Comparison of ENCODE assay signal across 1 cellular context in genomic region chr5:107687937-107688336, GRCh38.
TF ChIP-seq lines count a peak whose summit lies in the region.

No MANE protein-coding gene starts in this region.

TF ChIP-seq in H1, 55 proteins besides CTCF, POLR2A, EP300 and RAD21:
- TF ChIP-seq SP2 (IDR thresholded peaks at IDR 0.05; ENCODE audit: low read length), result no peak
- TF ChIP-seq HDAC2 (IDR thresholded peaks at IDR 0.05; ENCODE audit: borderline replicate concordance in 1 of 2, low read depth in 2 of 2, low read length in 2 of 2), result no peak
- TF ChIP-seq GTF2F1 (IDR thresholded peaks at IDR 0.05; ENCODE audit: borderline replicate concordance, low read depth, low read length), result no peak
- TF ChIP-seq TBP (IDR thresholded peaks at IDR 0.05; ENCODE audit: low read depth, low read length), result no peak
- no peak for TF ChIP-seq EZH2 (IDR thresholded peaks at IDR 0.05; ENCODE audit: low read depth, low read length, severe bottlenecking)
- no peak for TF ChIP-seq CEBPB (IDR thresholded peaks at IDR 0.05; ENCODE audit: low read depth, low read length)
- no peak for TF ChIP-seq E2F6 (IDR thresholded peaks at IDR 0.05)
